ENCODE assay signal across 18 cellular contexts in genomic region chr1:206510371-206510770, GRCh38. TPM values are rescaled to one million over a fixed set of nuclear protein-coding genes. Genes with fewer than 3 reads are reported as not detected.
DNase-seq lines count a peak whose midpoint lies in the region; ATAC-seq and TF ChIP-seq lines count a peak whose summit lies in the region.
"Had no signal": no experiment of that assay in that cellular context is flagged by ENCODE, and none has a peak within 500 bp of the region (broad histone marks: within the 10 kb centered on the region; RNA-seq: fewer than 3 reads in every experiment).

No MANE protein-coding gene starts in this region.

- H3K36me3 Mint-ChIP-seq in CD4-positive, alpha-beta T cell (ENCODE audit: low read depth), result no peaks in the 10 kb centered on the region
- H3K36me3 Mint-ChIP-seq: CD8-positive, alpha-beta T cell had no signal

- H3K9me3 ChIP-seq in BLaER1 (no peaks in the 10 kb centered on the region), esophagus (ENCODE audit: control insufficient read depth in 2 of 2, insufficient read depth in 1 of 2, low read depth in 1 of 2, low read length in 1 of 2) (no peaks in the 10 kb centered on the region), Peyer's patch (no peaks in the 10 kb centered on the region)
- no peaks in the 10 kb centered on the region for H3K9me3 ChIP-seq in CD4-positive, alpha-beta T cell (ENCODE audit: control insufficient read depth, low read length)
- H3K9me3 ChIP-seq: SJSA1 had no signal

- H3K4me1 ChIP-seq in BLaER1 (peaks cover 95% of the 10 kb centered on the region), esophagus (ENCODE audit: control insufficient read depth in 2 of 2, insufficient read depth in 2 of 2, low read length in 1 of 2) (peaks cover 9 to 22% of the 10 kb centered on the region in 2 donors), Peyer's patch (peaks cover 0 to 44% (median 12%) of the 10 kb centered on the region in 4 donors)

- 55 to 72% methylated on average over 5 of the region's 5 CpGs for WGBS in esophagus, 2 donors

- CTCF ChIA-PET in CD4-positive, alpha-beta T cell (lab: Charles Lee), result no interaction called here
- CTCF ChIA-PET in RWPE1 (lab: Yijun Ruan, JAX), result interaction anchor here (0.5 to 1.1 kb wide), 4 partner anchors 17 to 96 kb away, joined by 3 to 9 read pairs (median 6); no protein-coding TSS in a partner anchor

- peak overlapping the region; percentile 20; the same call in 1 of the 2 replicates for H3K9ac ChIP-seq in BLaER1

- H3K27me3 Mint-ChIP-seq in CD4-positive, alpha-beta T cell, result peaks cover 15% of the 10 kb centered on the region

- H4K20me1 ChIP-seq in BLaER1, result peaks cover 77% of the 10 kb centered on the region

- H3K36me3 ChIP-seq in BLaER1, result no peaks in the 10 kb centered on the region
- peaks cover 0 to 3% of the 10 kb centered on the region in 2 donors for H3K36me3 ChIP-seq in esophagus (ENCODE audit: control insufficient read depth in 2 of 2, insufficient read depth in 2 of 2, low read length in 1 of 2)
- H3K36me3 ChIP-seq in Peyer's patch, result no peaks in the 10 kb centered on the region
- H3K36me3 ChIP-seq: SJSA1 had no signal

- ATAC-seq in CD4-positive, alpha-beta T cell (ENCODE audit: poor library complexity), result no peak
- ATAC-seq in activated CD4-positive, CD25-positive, alpha-beta regulatory T cell treated with anti-CD3 and anti-CD28 coated beads, Interleukin-2, amount 50 U/mL, for 24 hours, result no peak
- ATAC-seq: CD8-positive, alpha-beta T cell; Panc1; Right ventricle myocardium inferior had no signal

- DNase-seq in CD4-positive, alpha-beta T cell, result no peak
- no peak for DNase-seq in RWPE1 (ENCODE audit: low spot score)
- DNase-seq in stimulated activated CD4-positive, alpha-beta T cell treated with anti-CD3 and anti-CD28 coated beads, Interleukin-2, amount 100 ng/mL, for 48 hours, result no peak
- no peak for DNase-seq in Peyer's patch
- DNase-seq: CD8-positive, alpha-beta T cell; GOT3; HCEC 1CT; KG1; NCI-H1105; NCI-H146; NCI-H2029; NCI-H446 treated with DMSO at 0.1 percent for 48 hours had no signal

- intact Hi-C loops in CD4-positive, alpha-beta T cell (cut with DNase I, micrococcal nuclease), result no loop called here

- no peak overlapping the region for H3K27ac Mint-ChIP-seq in CD4-positive, alpha-beta T cell
- H3K27ac Mint-ChIP-seq: CD8-positive, alpha-beta T cell had no signal

- H3K27ac ChIP-seq in BLaER1 (no peak overlapping the region), RWPE1 (peak overlapping the region; percentile 53), esophagus (ENCODE audit: low read depth in 2 of 2, low read length in 1 of 2) (peak overlapping the region; percentile 38 to 73), Peyer's patch (no peak overlapping the region)
- H3K27ac ChIP-seq in CD4-positive, alpha-beta T cell (ENCODE audit: low read depth, low read length), result no peak overlapping the region
- H3K27ac ChIP-seq: SJSA1 had no signal

- no peak for TF ChIP-seq CTCF in CD4-positive, alpha-beta T cell (IDR thresholded peaks at IDR 0.05)
- TF ChIP-seq CTCF in RWPE1 (conservative IDR thresholded peaks at IDR 0.05; ENCODE audit: low read depth), result no peak
- no peak for TF ChIP-seq CTCF in Peyer's patch (IDR thresholded peaks at IDR 0.05)

- peak overlapping the region; percentile 31 for H3K4me3 Mint-ChIP-seq in CD4-positive, alpha-beta T cell
- H3K4me3 Mint-ChIP-seq: CD8-positive, alpha-beta T cell had no signal

- no peaks in the 10 kb centered on the region for H3K9me3 Mint-ChIP-seq in CD4-positive, alpha-beta T cell
- H3K9me3 Mint-ChIP-seq: CD8-positive, alpha-beta T cell had no signal

- peaks cover 29% of the 10 kb centered on the region for H3K27me3 ChIP-seq in BLaER1
- peaks cover 4% of the 10 kb centered on the region for H3K27me3 ChIP-seq in CD4-positive, alpha-beta T cell (ENCODE audit: control insufficient read depth, insufficient read depth, low read length)
- H3K27me3 ChIP-seq in esophagus (ENCODE audit: control insufficient read depth in 1 of 2, insufficient read depth in 2 of 2, low read length in 2 of 2), result no peaks in the 10 kb centered on the region
- peaks cover 0 to 14% of the 10 kb centered on the region in 2 donors for H3K27me3 ChIP-seq in Peyer's patch
- H3K27me3 ChIP-seq: SJSA1 had no signal

- H3K4me3 ChIP-seq in BLaER1, result 0 out of 2 replicates have a peak overlapping the region, but pooled peaks have one; percentile 85
- H3K4me3 ChIP-seq in esophagus (ENCODE audit: low read depth in 1 of 2, low read length in 2 of 2), result peak overlapping the region; percentile 1 to 20
- H3K4me3 ChIP-seq in Peyer's patch, result no peak overlapping the region
- H3K4me3 ChIP-seq: SJSA1 had no signal

- no peak for TF ChIP-seq POLR2A in Peyer's patch (IDR thresholded peaks at IDR 0.05)

- POLR2A ChIA-PET in CD4-positive, alpha-beta T cell (lab: Charles Lee), result no interaction called here
- POLR2A ChIA-PET in RWPE1 (lab: Yijun Ruan, JAX; ENCODE audit: low non-redundant PET), result no interaction called here

- peaks cover 18% of the 10 kb centered on the region for H3K4me1 Mint-ChIP-seq in CD4-positive, alpha-beta T cell (ENCODE audit: low read depth)

- peak overlapping the region; percentile 99 for H3K4me2 ChIP-seq in BLaER1

RNA-seq across cellular contexts. Expression of gene RASSF5, which starts 3.0 kb away (rescaled TPM):
- 100 to 1,000 TPM; 153 to 156 TPM for total RNA-seq in CD4-positive, alpha-beta T cell
- polyA plus RNA-seq in esophagus, result 10 to 100 TPM; 22.2 to 27.3 TPM
- 10 to 100 TPM in 2 of 4 donors, 1 to 10 TPM in 2; 7.4 to 35.5 (median 10.0) TPM for total RNA-seq in Peyer's patch

RNA-seq across cellular contexts. Expression of gene IKBKE, which starts 40.1 kb away (rescaled TPM):
- total RNA-seq in CD4-positive, alpha-beta T cell, result 10 to 100 TPM; 27.9 to 29.8 TPM
- polyA plus RNA-seq in esophagus, result 1 to 10 TPM; 9.5 to 9.9 TPM
- 10 to 100 TPM in 3 of 4 donors, 1 to 10 TPM in 1; 5.6 to 31.4 (median 17.5) TPM for total RNA-seq in Peyer's patch

Comparison
In these comparisons a context has a peak if more than half of its experiments do, and no peak if none do; other contexts are left out.
1. H3K27ac ChIP-seq: peak in RWPE1 (single experiment) and esophagus (2 of 2); none in BLaER1 (single experiment), CD4-positive, alpha-beta T cell (single experiment) and Peyer's patch (0 of 4).
2. H3K4me3 ChIP-seq: peak in BLaER1 (single experiment) and esophagus (2 of 2); none in Peyer's patch (0 of 4).
3. RNA of gene RASSF5, which starts 3.0 kb away (total RNA-seq): 153 to 156 TPM in CD4-positive, alpha-beta T cell; 7.4 to 35.5 TPM in Peyer's patch; every median in the first group is over 4 times any median in the second.